Comparison of ENCODE assay signal across 26 cellular contexts in the genomic region with DNA sequence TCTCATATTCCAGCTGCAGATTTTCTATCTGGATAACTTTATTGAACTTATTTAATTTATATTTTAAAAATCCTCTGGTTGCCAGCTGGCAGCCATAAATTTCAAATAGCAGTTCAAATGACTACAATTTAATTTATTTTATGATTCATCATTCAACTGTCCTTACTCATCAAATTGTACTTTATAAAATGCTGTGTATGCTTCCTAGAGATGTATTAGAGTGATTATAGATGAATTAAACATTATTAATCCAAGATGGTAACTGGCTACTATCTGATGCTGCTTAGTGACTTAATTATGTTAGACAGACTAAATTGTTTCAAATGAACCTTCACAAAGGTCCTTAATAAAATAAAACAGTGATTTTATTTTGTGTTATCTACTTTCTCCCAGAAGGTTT.
DNase-seq lines count a peak whose midpoint lies in the region; ATAC-seq and TF ChIP-seq lines count a peak whose summit lies in the region.
"Had no signal": no experiment of that assay in that cellular context is flagged by ENCODE, and none has a peak within 500 bp of the region (broad histone marks: within the 10 kb centered on the region; RNA-seq: fewer than 3 reads in every experiment).

No MANE protein-coding gene starts in this region.

- H3K27ac Mint-ChIP-seq in brain: peak overlapping the region in 4 of 5 experiments; percentile 11 to 92 (median 60)
- H3K27ac Mint-ChIP-seq: CD14-positive monocyte had no signal

- BruUV-seq in mammary epithelial cell (replicated peaks; lab: Mats Ljungman, UMichigan): no TSS peak

- peaks cover 47% of the 10 kb centered on the region for H3K4me1 Mint-ChIP-seq in brain
- H3K4me1 Mint-ChIP-seq: CD14-positive monocyte; CD8-positive, alpha-beta memory T cell had no signal

- dilution Hi-C loops in mammary epithelial cell (cut with HindIII; ENCODE audit: low sequenced_read_pairs): no loop called here

- no peaks in the 10 kb centered on the region for H3K9me3 Mint-ChIP-seq in brain
- H3K9me3 Mint-ChIP-seq: CD8-positive, alpha-beta memory T cell had no signal

- H3K4me1 ChIP-seq in mammary epithelial cell (ENCODE audit: insufficient read depth, low read length) (no peaks in the 10 kb centered on the region), breast epithelium (no peaks in the 10 kb centered on the region), upper lobe of left lung (peaks cover 0 to 6% (median 6%) of the 10 kb centered on the region in 4 donors), tibial nerve (peaks cover 0 to 19% (median 4%) of the 10 kb centered on the region in 4 donors)

- ATAC-seq in upper lobe of left lung (ENCODE audit: low FRiP score in 2 of 2) (no peak), GM19328 (IDR thresholded peaks at IDR 0.05; ENCODE audit: unreplicated experiment) (no peak)
- ATAC-seq: Panc1 had no signal

- no peak overlapping the region for H3K4me2 ChIP-seq in mammary epithelial cell (ENCODE audit: insufficient read depth, low read depth, low read length)

- no peaks in the 10 kb centered on the region for H4K20me1 ChIP-seq in mammary epithelial cell (ENCODE audit: insufficient read depth, low read length)

- TF ChIP-seq CTCF in mammary epithelial cell (conservative IDR thresholded peaks at IDR 0.05 in 1 of 2, IDR thresholded peaks at IDR 0.05 in 1 of 2; ENCODE audit: extremely low read depth in 1 of 2, insufficient read depth in 1 of 2, low read depth in 1 of 2, low read length in 2 of 2): no peak
- no peak for TF ChIP-seq CTCF in breast epithelium (IDR thresholded peaks at IDR 0.05)
- TF ChIP-seq CTCF in brain (conservative IDR thresholded peaks at IDR 0.05): no peak
- no peak for TF ChIP-seq CTCF in upper lobe of left lung (IDR thresholded peaks at IDR 0.05)
- no peak for TF ChIP-seq CTCF in tibial nerve (IDR thresholded peaks at IDR 0.05)

- H3K27me3 Mint-ChIP-seq in brain: no peaks in the 10 kb centered on the region
- H3K27me3 Mint-ChIP-seq: CD8-positive, alpha-beta memory T cell had no signal

- no peak overlapping the region for H3K9ac ChIP-seq in mammary epithelial cell (ENCODE audit: insufficient read depth, low read length)

- H3K79me2 ChIP-seq in mammary epithelial cell (ENCODE audit: insufficient read depth, low read length): no peaks in the 10 kb centered on the region

- no peaks in the 10 kb centered on the region for H3K27me3 ChIP-seq in mammary epithelial cell (ENCODE audit: insufficient read depth, low read length)
- no peaks in the 10 kb centered on the region for H3K27me3 ChIP-seq in breast epithelium
- H3K27me3 ChIP-seq in upper lobe of left lung: no peaks in the 10 kb centered on the region
- H3K27me3 ChIP-seq in tibial nerve: no peaks in the 10 kb centered on the region
- H3K27me3 ChIP-seq: BE2C had no signal

- in situ Hi-C loops in mammary epithelial cell (cut with MboI; ENCODE audit: low sequenced_read_pairs in 2 of 2): no loop called here

- no peaks in the 10 kb centered on the region for H3K36me3 ChIP-seq in mammary epithelial cell (ENCODE audit: insufficient read depth, low read length)
- no peaks in the 10 kb centered on the region for H3K36me3 ChIP-seq in breast epithelium
- H3K36me3 ChIP-seq in upper lobe of left lung: no peaks in the 10 kb centered on the region
- H3K36me3 ChIP-seq in tibial nerve: no peaks in the 10 kb centered on the region
- H3K36me3 ChIP-seq: BE2C had no signal

- DNase-seq in mammary epithelial cell: peak; percentile 5
- DNase-seq in breast epithelium (ENCODE audit: low spot score in 2 of 2): no peak
- peak; percentile 12 for DNase-seq in myocyte (ENCODE audit: low read depth)
- no peak for DNase-seq in upper lobe of left lung
- no peak for DNase-seq in NCI-H2081 (lab: John Stamatoyannopoulos, UW)
- no peak for DNase-seq in tibial nerve (ENCODE audit: low spot score in 2 of 2)
- DNase-seq: 8988T; ACHN; BE2C; CD8-positive, alpha-beta memory T cell; DMS 273 treated with DMSO at 0.1 percent for 48 hours; DMS79; EL; GF-D8; NCI-H1092; NCI-H1436 treated with DMSO at 0.1 percent for 48 hours; NCI-H2029 treated with DMSO at 0.1 percent for 48 hours; NCI-H2227 treated with DMSO at 0.1 percent for 48 hours; NCI-H526 treated with DMSO at 0.1 percent for 48 hours; SHP77 had no signal

- CTCF ChIA-PET in mammary epithelial cell (lab: Charles Lee; ENCODE audit: low non-redundant PET): no interaction called here

- H3K36me3 Mint-ChIP-seq in brain: no peaks in the 10 kb centered on the region
- H3K36me3 Mint-ChIP-seq: CD14-positive monocyte had no signal

- intact Hi-C loops in mammary epithelial cell (cut with micrococcal nuclease): no loop called here
- intact Hi-C loops in breast epithelium (cut with DNase I; ENCODE audit: low total_unique reads): no loop called here

- no peak overlapping the region for H2AFZ ChIP-seq in mammary epithelial cell (ENCODE audit: low read depth, low read length)

- H3K27ac ChIP-seq in mammary epithelial cell (ENCODE audit: insufficient read depth, low read depth, low read length) (no peak overlapping the region), breast epithelium (no peak overlapping the region), upper lobe of left lung (no peak overlapping the region), tibial nerve (no peak overlapping the region)
- H3K27ac ChIP-seq: HL-60, RWPE1 had no signal

- H3K4me3 ChIP-seq in mammary epithelial cell (replicated peaks in 1 of 3; ENCODE audit: insufficient read depth in 1 of 3, low read depth in 2 of 3, low read length in 3 of 3) (no peak overlapping the region), breast epithelium (no peak overlapping the region), upper lobe of left lung (no peak overlapping the region), tibial nerve (no peak overlapping the region)

- TF ChIP-seq POLR2A in breast epithelium (IDR thresholded peaks at IDR 0.05): no peak
- no peak for TF ChIP-seq POLR2A in upper lobe of left lung (IDR thresholded peaks at IDR 0.05)
- no peak for TF ChIP-seq POLR2A in tibial nerve (IDR thresholded peaks at IDR 0.05)

- H3K4me3 Mint-ChIP-seq in brain: no peak overlapping the region
- H3K4me3 Mint-ChIP-seq: CD14-positive monocyte; CD8-positive, alpha-beta memory T cell had no signal

- no peaks in the 10 kb centered on the region for H3K9me3 ChIP-seq in mammary epithelial cell (replicated peaks; ENCODE audit: insufficient read depth, low read length)
- H3K9me3 ChIP-seq in breast epithelium: no peaks in the 10 kb centered on the region
- H3K9me3 ChIP-seq in upper lobe of left lung: no peaks in the 10 kb centered on the region
- H3K9me3 ChIP-seq in tibial nerve: no peaks in the 10 kb centered on the region
- H3K9me3 ChIP-seq: BE2C had no signal

- TF ChIP-seq EP300 in upper lobe of left lung (IDR thresholded peaks at IDR 0.05) (no peak), tibial nerve (IDR thresholded peaks at IDR 0.05) (no peak)

Comparison
In these comparisons a context has a peak if more than half of its experiments do, and no peak if none do; other contexts are left out.
1. DNase-seq: peak in mammary epithelial cell (single experiment) and myocyte (single experiment); none in breast epithelium (0 of 2), upper lobe of left lung (0 of 2), NCI-H2081 (0 of 2) and tibial nerve (0 of 2).